In genomic region chr12:119102274-119102673, GRCh38 we compare ENCODE assay signal across 17 cellular contexts.
A peak's percentile ranks its signal among the peaks of the same experiment; 100 is the strongest.
DNase-seq lines count a peak whose midpoint lies in the region; ATAC-seq and TF ChIP-seq lines count a peak whose summit lies in the region.
"Had no signal": no experiment of that assay in that cellular context is flagged by ENCODE, and none has a peak within 500 bp of the region (broad histone marks: within the 10 kb centered on the region; RNA-seq: fewer than 3 reads in every experiment).

No MANE protein-coding gene starts in this region.

- H3K27ac Mint-ChIP-seq in progenitor cell of endocrine pancreas = peak overlapping the region; percentile 45
- H3K27ac Mint-ChIP-seq: B cell; CD4-positive, CD25-positive, alpha-beta regulatory T cell; CD8-positive, alpha-beta T cell; HFFc6 had no signal

- intact Hi-C loops in left lung (cut with DNase I) = no loop called here
- intact Hi-C loops in breast epithelium (cut with DNase I; ENCODE audit: low total_unique reads) = no loop called here

- no peaks in the 10 kb centered on the region for H3K36me3 Mint-ChIP-seq in progenitor cell of endocrine pancreas (ENCODE audit: insufficient read depth)
- H3K36me3 Mint-ChIP-seq: CD4-positive, CD25-positive, alpha-beta regulatory T cell; CD8-positive, alpha-beta T cell had no signal

- peaks cover 8% of the 10 kb centered on the region for H3K27me3 Mint-ChIP-seq in progenitor cell of endocrine pancreas
- H3K27me3 Mint-ChIP-seq: B cell; CD4-positive, CD25-positive, alpha-beta regulatory T cell had no signal

- H3K4me1 ChIP-seq in left lung = no peaks in the 10 kb centered on the region
- no peaks in the 10 kb centered on the region for H3K4me1 ChIP-seq in breast epithelium
- H3K4me1 ChIP-seq: BLaER1, Caco-2, HAP-1 had no signal

- H3K9me3 ChIP-seq in left lung (peaks cover 0 to 6% of the 10 kb centered on the region in 2 donors), breast epithelium (peaks cover 0 to 5% of the 10 kb centered on the region in 2 donors)
- H3K9me3 ChIP-seq: BLaER1, HAP-1 had no signal

- TF ChIP-seq CTCF in VCaP (conservative IDR thresholded peaks at IDR 0.05) (no peak), left lung (IDR thresholded peaks at IDR 0.05) (no peak), progenitor cell of endocrine pancreas (IDR thresholded peaks at IDR 0.05; ENCODE audit: unreplicated experiment) (no peak), breast epithelium (IDR thresholded peaks at IDR 0.05) (no peak)

- H3K4me3 Mint-ChIP-seq in progenitor cell of endocrine pancreas (ENCODE audit: low read depth) = no peak overlapping the region
- H3K4me3 Mint-ChIP-seq: B cell; CD4-positive, CD25-positive, alpha-beta regulatory T cell; CD8-positive, alpha-beta T cell; HFFc6 had no signal

- peak; percentile 92 for ATAC-seq in left lung
- ATAC-seq: CD8-positive, alpha-beta T cell had no signal

- no peak for DNase-seq in left lung
- DNase-seq in progenitor cell of endocrine pancreas (ENCODE audit: low spot score, unreplicated experiment) = no peak
- no peak for DNase-seq in breast epithelium (ENCODE audit: low spot score in 2 of 2)
- DNase-seq in OCI-M1 (lab: John Stamatoyannopoulos, UW) = no peak
- DNase-seq in NCI-H1417 (lab: John Stamatoyannopoulos, UW) = no peak
- DNase-seq: Caco-2; CD4-positive, CD25-positive, alpha-beta regulatory T cell; CD8-positive, alpha-beta T cell; DMS153; DND-41; GOT3; HFFc6 had no signal

- H3K4me1 Mint-ChIP-seq in progenitor cell of endocrine pancreas (ENCODE audit: low read depth) = peaks cover 4% of the 10 kb centered on the region
- H3K4me1 Mint-ChIP-seq: B cell; CD4-positive, CD25-positive, alpha-beta regulatory T cell had no signal

- peaks cover 7% of the 10 kb centered on the region for H3K9me3 Mint-ChIP-seq in progenitor cell of endocrine pancreas (ENCODE audit: low read depth)

- no peaks in the 10 kb centered on the region for H3K36me3 ChIP-seq in left lung
- no peaks in the 10 kb centered on the region for H3K36me3 ChIP-seq in breast epithelium
- H3K36me3 ChIP-seq: BLaER1, HAP-1 had no signal

- peaks cover 0 to 1% of the 10 kb centered on the region in 2 donors for H3K27me3 ChIP-seq in left lung
- no peaks in the 10 kb centered on the region for H3K27me3 ChIP-seq in breast epithelium
- H3K27me3 ChIP-seq: BLaER1 had no signal

- H3K4me3 ChIP-seq in left lung (no peak overlapping the region), breast epithelium (no peak overlapping the region)
- H3K4me3 ChIP-seq: BLaER1, HAP-1 had no signal

- H3K27ac ChIP-seq in VCaP (peak overlapping the region; percentile 31), left lung (no peak overlapping the region), breast epithelium (no peak overlapping the region)
- H3K27ac ChIP-seq: BLaER1, C4-2B had no signal

- TF ChIP-seq POLR2A in breast epithelium (IDR thresholded peaks at IDR 0.05) = no peak
